8 cellular contexts compared by ENCODE assay signal in the genomic region with DNA sequence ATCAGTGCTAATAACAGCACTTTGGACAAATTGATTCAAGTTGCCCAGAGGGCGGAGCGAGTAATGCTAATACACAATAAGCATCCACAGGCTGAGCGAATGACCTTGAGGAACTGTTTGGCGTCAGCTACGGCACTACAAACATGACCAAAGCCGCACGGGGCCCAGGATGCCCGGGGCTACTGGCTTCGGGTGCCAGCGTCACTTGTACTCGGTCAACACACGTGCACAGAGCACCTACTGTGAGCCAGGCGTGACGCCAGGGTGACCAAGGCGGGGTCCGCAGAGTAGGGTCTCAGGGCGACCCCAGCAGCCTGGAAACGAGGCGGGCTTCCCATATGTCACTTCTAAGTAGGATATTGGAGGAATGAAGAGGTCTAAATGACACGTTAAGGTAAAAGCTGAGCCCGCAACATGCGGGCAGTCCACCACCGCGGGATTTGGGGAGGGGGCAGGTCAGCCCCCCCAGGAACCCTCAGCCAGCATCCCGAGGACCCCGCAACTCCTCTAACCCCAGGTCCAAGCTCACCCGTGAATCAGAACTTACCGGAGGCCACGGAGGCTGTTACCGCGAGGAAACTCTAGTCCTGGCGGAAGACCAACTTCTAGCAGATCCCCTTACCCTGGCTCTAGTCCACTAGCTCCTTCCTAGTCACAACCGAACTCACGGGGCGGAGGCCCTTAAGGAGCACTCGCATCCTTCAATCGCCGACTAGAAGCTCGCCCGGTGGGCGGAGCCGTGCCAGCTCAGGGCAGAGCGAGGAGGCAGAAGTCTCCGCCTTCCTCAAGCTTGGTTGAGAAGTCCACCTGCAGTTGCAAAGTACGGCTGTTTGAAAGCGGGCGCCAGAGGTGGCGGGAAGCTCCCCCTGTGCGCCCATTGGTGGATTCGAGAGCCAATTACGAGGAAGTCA. TPM values are rescaled to one million over a fixed set of nuclear protein-coding genes. Genes with fewer than 3 reads are reported as not detected.
DNase-seq lines count a peak whose midpoint lies in the region; ATAC-seq and FAIRE-seq lines count a peak whose summit lies in the region.

A gene with protein sequence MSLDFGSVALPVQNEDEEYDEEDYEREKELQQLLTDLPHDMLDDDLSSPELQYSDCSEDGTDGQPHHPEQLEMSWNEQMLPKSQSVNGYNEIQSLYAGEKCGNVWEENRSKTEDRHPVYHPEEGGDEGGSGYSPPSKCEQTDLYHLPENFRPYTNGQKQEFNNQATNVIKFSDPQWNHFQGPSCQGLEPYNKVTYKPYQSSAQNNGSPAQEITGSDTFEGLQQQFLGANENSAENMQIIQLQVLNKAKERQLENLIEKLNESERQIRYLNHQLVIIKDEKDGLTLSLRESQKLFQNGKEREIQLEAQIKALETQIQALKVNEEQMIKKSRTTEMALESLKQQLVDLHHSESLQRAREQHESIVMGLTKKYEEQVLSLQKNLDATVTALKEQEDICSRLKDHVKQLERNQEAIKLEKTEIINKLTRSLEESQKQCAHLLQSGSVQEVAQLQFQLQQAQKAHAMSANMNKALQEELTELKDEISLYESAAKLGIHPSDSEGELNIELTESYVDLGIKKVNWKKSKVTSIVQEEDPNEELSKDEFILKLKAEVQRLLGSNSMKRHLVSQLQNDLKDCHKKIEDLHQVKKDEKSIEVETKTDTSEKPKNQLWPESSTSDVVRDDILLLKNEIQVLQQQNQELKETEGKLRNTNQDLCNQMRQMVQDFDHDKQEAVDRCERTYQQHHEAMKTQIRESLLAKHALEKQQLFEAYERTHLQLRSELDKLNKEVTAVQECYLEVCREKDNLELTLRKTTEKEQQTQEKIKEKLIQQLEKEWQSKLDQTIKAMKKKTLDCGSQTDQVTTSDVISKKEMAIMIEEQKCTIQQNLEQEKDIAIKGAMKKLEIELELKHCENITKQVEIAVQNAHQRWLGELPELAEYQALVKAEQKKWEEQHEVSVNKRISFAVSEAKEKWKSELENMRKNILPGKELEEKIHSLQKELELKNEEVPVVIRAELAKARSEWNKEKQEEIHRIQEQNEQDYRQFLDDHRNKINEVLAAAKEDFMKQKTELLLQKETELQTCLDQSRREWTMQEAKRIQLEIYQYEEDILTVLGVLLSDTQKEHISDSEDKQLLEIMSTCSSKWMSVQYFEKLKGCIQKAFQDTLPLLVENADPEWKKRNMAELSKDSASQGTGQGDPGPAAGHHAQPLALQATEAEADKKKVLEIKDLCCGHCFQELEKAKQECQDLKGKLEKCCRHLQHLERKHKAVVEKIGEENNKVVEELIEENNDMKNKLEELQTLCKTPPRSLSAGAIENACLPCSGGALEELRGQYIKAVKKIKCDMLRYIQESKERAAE (N-terminal part only) (minus strand): TSS at position 656 of the 911 bp plus-strand sequence. CDS start 5,420 bp downstream, outside the sequence.

- no peaks in the 10 kb centered on the region for H3K9me3 ChIP-seq in BLaER1

- H3K9ac ChIP-seq in BLaER1, result peak within 1 kb of the TSS; percentile 89

- no peaks in the 10 kb centered on the region for H3K9me3 Mint-ChIP-seq in activated CD4-positive, alpha-beta T cell treated with anti-CD3 and anti-CD28 coated beads for 36 hours (ENCODE audit: low read depth)

- intact Hi-C loops in activated CD4-positive, alpha-beta T cell treated with anti-CD3 and anti-CD28 coated beads for 36 hours (cut with DNase I, micrococcal nuclease), result loop anchor here (1.0 to 5.0 kb wide), 11 partner anchors 68 to 1614 kb away; partner anchors contain the start of genes COPS2 (in 2 of the 2), EID1 (in 2 of the 2), SECISBP2L (in 2 of the 2) and FAM227B (in 1 of the 2)

- peak; percentile 99 for DNase-seq in NCI-H524 treated with DMSO at 0.1 percent for 48 hours (lab: John Stamatoyannopoulos, UW)
- peak; percentile 98 for DNase-seq in activated CD4-positive, alpha-beta T cell treated with anti-CD3 and anti-CD28 coated beads for 36 hours
- DNase-seq in kidney glomerular epithelial cell (lab: John Stamatoyannopoulos, UW), result peak; percentile 98
- DNase-seq in stimulated activated CD4-positive, alpha-beta T cell treated with anti-CD3 and anti-CD28 coated beads, Interleukin-1b, Interleukin-23, amount 100 ng/mL, for 1 hour (ENCODE audit: low read depth in 2 of 2), result peak; percentile 94 to 96

- peaks cover 24% of the 10 kb centered on the region for H3K4me1 Mint-ChIP-seq in activated CD4-positive, alpha-beta T cell treated with anti-CD3 and anti-CD28 coated beads for 36 hours

- FAIRE-seq in colon (lab: Jason Lieb, UNC), result peak; percentile 89

- peak within 1 kb of the TSS; percentile 89 for H3K27ac ChIP-seq in BLaER1

- ATAC-seq in GM19324 (IDR thresholded peaks at IDR 0.05; ENCODE audit: low FRiP score, unreplicated experiment) (peak; percentile 99), HG03460 (IDR thresholded peaks at IDR 0.05; ENCODE audit: unreplicated experiment) (peak; percentile 95)
- ATAC-seq in activated CD4-positive, alpha-beta T cell treated with anti-CD3 and anti-CD28 coated beads for 36 hours, result peak; percentile 97

- CTCF ChIA-PET in activated CD4-positive, alpha-beta T cell treated with anti-CD3 and anti-CD28 coated beads for 36 hours (lab: Charles Lee), result interaction anchor here (0.5 to 2.0 kb wide), 14 partner anchors 9 to 659 kb away, joined by 3 to 8 read pairs (median 4); partner anchors contain the start of gene SECISBP2L

- no peaks in the 10 kb centered on the region for H3K27me3 Mint-ChIP-seq in activated CD4-positive, alpha-beta T cell treated with anti-CD3 and anti-CD28 coated beads for 36 hours

- H3K4me2 ChIP-seq in BLaER1, result peak within 1 kb of the TSS; percentile 90

- H3K4me3 Mint-ChIP-seq in activated CD4-positive, alpha-beta T cell treated with anti-CD3 and anti-CD28 coated beads for 36 hours, result peak within 1 kb of the TSS; percentile 79

- peaks cover 41% of the 10 kb centered on the region for H3K4me1 ChIP-seq in BLaER1

- POLR2A ChIA-PET in activated CD4-positive, alpha-beta T cell treated with anti-CD3 and anti-CD28 coated beads for 36 hours (lab: Charles Lee), result interaction anchor here (0.5 to 1.1 kb wide), 5 partner anchors 67 to 359 kb away, joined by 3 to 8 read pairs (median 3); partner anchors contain the start of genes COPS2, EID1, GALK2 and SECISBP2L

- H3K36me3 ChIP-seq in BLaER1, result no peaks in the 10 kb centered on the region

- peak within 1 kb of the TSS; percentile 93 for H3K4me3 ChIP-seq in BLaER1

- peaks cover 5% of the 10 kb centered on the region for H3K36me3 Mint-ChIP-seq in activated CD4-positive, alpha-beta T cell treated with anti-CD3 and anti-CD28 coated beads for 36 hours (ENCODE audit: low read depth)

- peak within 1 kb of the TSS; percentile 95 for H3K27ac Mint-ChIP-seq in activated CD4-positive, alpha-beta T cell treated with anti-CD3 and anti-CD28 coated beads for 36 hours

- peaks cover 9% of the 10 kb centered on the region; the same call in 1 of the 2 replicates for H4K20me1 ChIP-seq in BLaER1

- no peaks in the 10 kb centered on the region for H3K27me3 ChIP-seq in BLaER1

RNA-seq across cellular contexts. Expression of the gene that starts here (rescaled TPM):
- 10 to 100 TPM; 34.4 to 42.2 TPM for total RNA-seq in activated CD4-positive, alpha-beta T cell treated with anti-CD3 and anti-CD28 coated beads for 36 hours

Comparison
In these comparisons a context has a peak if more than half of its experiments do, and no peak if none do; other contexts are left out.
1. Peak in every context shown above with its lines: DNase-seq, ATAC-seq, H3K4me3 ChIP-seq and H3K27ac ChIP-seq.